10 cellular contexts compared by ENCODE assay signal in the genomic region with DNA sequence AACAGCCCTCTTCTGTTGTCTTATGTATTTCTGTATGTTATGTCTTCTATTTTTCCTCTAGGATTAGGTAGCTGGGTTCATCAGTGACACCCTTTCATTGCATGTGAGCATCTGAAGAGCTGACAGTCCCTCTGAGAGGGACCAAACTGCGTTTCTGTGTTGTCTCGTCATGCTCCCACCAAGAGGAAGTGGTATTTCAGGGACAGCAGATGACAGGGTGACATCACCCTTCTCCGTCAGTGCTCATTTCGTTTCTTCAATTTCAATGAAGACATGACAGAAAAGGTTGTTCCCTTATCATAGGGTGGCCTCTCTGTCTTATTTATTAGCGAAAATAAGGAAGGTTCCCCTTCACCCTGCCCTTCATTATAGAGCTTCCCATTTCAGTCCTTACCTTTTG.
DNase-seq lines count a peak whose midpoint lies in the region; ATAC-seq, FAIRE-seq and TF ChIP-seq lines count a peak whose summit lies in the region.
"Had no signal": no experiment of that assay in that cellular context is flagged by ENCODE, and none has a peak within 500 bp of the region (broad histone marks: within the 10 kb centered on the region; RNA-seq: fewer than 3 reads in every experiment).

No MANE protein-coding gene starts in this region.

- H3K4me3 ChIP-seq in adrenal gland = no peak overlapping the region
- H3K4me3 ChIP-seq: testis had no signal

- H3K27ac Mint-ChIP-seq in CD14-positive monocyte = peak overlapping the region; percentile 87 to 97 (median 92)
- peak overlapping the region; percentile 43 for H3K27ac Mint-ChIP-seq in activated CD8-positive, alpha-beta T cell treated with anti-CD3 and anti-CD28 coated beads, Interleukin-2, amount 10 ng/mL, durations not matched to agents 7 days and 5 days

- H3K4me1 ChIP-seq in adrenal gland (replicated peaks in 1 of 2) = peaks cover 0 to 14% of the 10 kb centered on the region in 2 donors
- H3K4me1 ChIP-seq: testis had no signal

- CTCF ChIA-PET in activated CD8-positive, alpha-beta T cell treated with anti-CD3 and anti-CD28 coated beads, Interleukin-2, amount 10 ng/mL, durations not matched to agents 7 days and 5 days (lab: Charles Lee) = no interaction called here

- peaks cover 0 to 2% of the 10 kb centered on the region in 2 donors for H3K36me3 Mint-ChIP-seq in CD14-positive monocyte
- no peaks in the 10 kb centered on the region for H3K36me3 Mint-ChIP-seq in activated CD8-positive, alpha-beta T cell treated with anti-CD3 and anti-CD28 coated beads, Interleukin-2, amount 10 ng/mL, durations not matched to agents 7 days and 5 days (ENCODE audit: low read depth)

- no peaks in the 10 kb centered on the region for H3K9me3 ChIP-seq in adrenal gland (replicated peaks in 1 of 3)
- H3K9me3 ChIP-seq: testis had no signal

- peak overlapping the region in 1 of 2 donors; percentile 33 for H3K4me3 Mint-ChIP-seq in CD14-positive monocyte
- H3K4me3 Mint-ChIP-seq in activated CD8-positive, alpha-beta T cell treated with anti-CD3 and anti-CD28 coated beads, Interleukin-2, amount 10 ng/mL, durations not matched to agents 7 days and 5 days = no peak overlapping the region

- no peak overlapping the region for H3K27ac ChIP-seq in adrenal gland
- H3K27ac ChIP-seq: C4-2B, testis had no signal

- intact Hi-C loops in CD14-positive monocyte (cut with micrococcal nuclease) = loop anchor here (2.0 to 10.0 kb wide), 2 partner anchors 15 to 161 kb away; no protein-coding TSS in a partner anchor
- intact Hi-C loops in adrenal gland (cut with DNase I) = no loop called here

- H3K4me1 Mint-ChIP-seq in CD14-positive monocyte = peaks cover 41% of the 10 kb centered on the region
- H3K4me1 Mint-ChIP-seq in activated CD8-positive, alpha-beta T cell treated with anti-CD3 and anti-CD28 coated beads, Interleukin-2, amount 10 ng/mL, durations not matched to agents 7 days and 5 days (ENCODE audit: low read depth) = peaks cover 23% of the 10 kb centered on the region

- ATAC-seq in GM19351 (IDR thresholded peaks at IDR 0.05; ENCODE audit: unreplicated experiment) (peak; percentile 79), HG03108 (IDR thresholded peaks at IDR 0.05; ENCODE audit: unreplicated experiment) (peak; percentile 55)
- peak; percentile 94 for ATAC-seq in activated CD8-positive, alpha-beta T cell treated with anti-CD3 and anti-CD28 coated beads, Interleukin-2, amount 10 ng/mL, durations not matched to agents 7 days and 5 days

- no peaks in the 10 kb centered on the region for H3K27me3 ChIP-seq in adrenal gland
- H3K27me3 ChIP-seq: testis had no signal

- TF ChIP-seq POLR2A in adrenal gland (IDR thresholded peaks at IDR 0.05) = no peak

- POLR2A ChIA-PET in activated CD8-positive, alpha-beta T cell treated with anti-CD3 and anti-CD28 coated beads, Interleukin-2, amount 10 ng/mL, durations not matched to agents 7 days and 5 days (lab: Charles Lee) = interaction anchor here (0.6 kb wide), 1 partner anchor 39 kb away, joined by 3 read pairs; no protein-coding TSS in a partner anchor

- H3K36me3 ChIP-seq in adrenal gland (replicated peaks in 1 of 2) = no peaks in the 10 kb centered on the region

- peak; percentile 85 for DNase-seq in CD14-positive monocyte (ENCODE audit: low spot score)
- DNase-seq in activated CD8-positive, alpha-beta T cell treated with anti-CD3 and anti-CD28 coated beads, Interleukin-2, amount 10 ng/mL, durations not matched to agents 7 days and 5 days = peak; percentile 67
- DNase-seq in adrenal gland = no peak
- no peak for DNase-seq in D721Med (ENCODE audit: insufficient read length, low spot score)
- DNase-seq in NCI-H510A (lab: John Stamatoyannopoulos, UW) = no peak
- no peak for DNase-seq in NCI-H2196 treated with DMSO at 0.1 percent for 48 hours (lab: John Stamatoyannopoulos, UW; ENCODE audit: unreplicated experiment)
- DNase-seq: testis had no signal

- FAIRE-seq in D721Med (lab: Jason Lieb, UNC) = no peak

- peaks cover 0 to 5% (median 2%) of the 10 kb centered on the region in 3 donors for H3K27me3 Mint-ChIP-seq in CD14-positive monocyte (ENCODE audit: low read depth in 3 of 3)
- H3K27me3 Mint-ChIP-seq in activated CD8-positive, alpha-beta T cell treated with anti-CD3 and anti-CD28 coated beads, Interleukin-2, amount 10 ng/mL, durations not matched to agents 7 days and 5 days (ENCODE audit: low read depth) = peaks cover 6% of the 10 kb centered on the region

- 72 to 78% (median 75%) methylated on average over 5 of the region's 5 CpGs for WGBS in adrenal gland, 4 donors

- TF ChIP-seq CTCF in CD14-positive monocyte (IDR thresholded peaks at IDR 0.05) (no peak), adrenal gland (IDR thresholded peaks at IDR 0.05) (no peak), D721Med (IDR thresholded peaks at IDR 0.05; ENCODE audit: insufficient read depth, missing control alignments) (no peak)

- H3K9me3 Mint-ChIP-seq in CD14-positive monocyte = peaks cover 0 to 2% (median 0%) of the 10 kb centered on the region in 7 donors
- H3K9me3 Mint-ChIP-seq in activated CD8-positive, alpha-beta T cell treated with anti-CD3 and anti-CD28 coated beads, Interleukin-2, amount 10 ng/mL, durations not matched to agents 7 days and 5 days (ENCODE audit: insufficient read depth) = no peaks in the 10 kb centered on the region

Comparison
In these comparisons a context has a peak if more than half of its experiments do, and no peak if none do; other contexts are left out.
1. DNase-seq: peak in CD14-positive monocyte (single experiment) and activated CD8-positive, alpha-beta T cell treated with anti-CD3 and anti-CD28 coated beads, Interleukin-2, amount 10 ng/mL, durations not matched to agents 7 days and 5 days (single experiment); none in adrenal gland (0 of 7), D721Med (single experiment), NCI-H510A (single experiment) and NCI-H2196 treated with DMSO at 0.1 percent for 48 hours (single experiment).
2. intact Hi-C loops: an anchor here in CD14-positive monocyte (2.0 to 10.0 kb wide); none called in adrenal gland.
3. Peak in every context shown above with its lines, with median percentiles within 50 percentile points of each other: ATAC-seq.